ENCODE assay signal across 22 cellular contexts in the genomic region with DNA sequence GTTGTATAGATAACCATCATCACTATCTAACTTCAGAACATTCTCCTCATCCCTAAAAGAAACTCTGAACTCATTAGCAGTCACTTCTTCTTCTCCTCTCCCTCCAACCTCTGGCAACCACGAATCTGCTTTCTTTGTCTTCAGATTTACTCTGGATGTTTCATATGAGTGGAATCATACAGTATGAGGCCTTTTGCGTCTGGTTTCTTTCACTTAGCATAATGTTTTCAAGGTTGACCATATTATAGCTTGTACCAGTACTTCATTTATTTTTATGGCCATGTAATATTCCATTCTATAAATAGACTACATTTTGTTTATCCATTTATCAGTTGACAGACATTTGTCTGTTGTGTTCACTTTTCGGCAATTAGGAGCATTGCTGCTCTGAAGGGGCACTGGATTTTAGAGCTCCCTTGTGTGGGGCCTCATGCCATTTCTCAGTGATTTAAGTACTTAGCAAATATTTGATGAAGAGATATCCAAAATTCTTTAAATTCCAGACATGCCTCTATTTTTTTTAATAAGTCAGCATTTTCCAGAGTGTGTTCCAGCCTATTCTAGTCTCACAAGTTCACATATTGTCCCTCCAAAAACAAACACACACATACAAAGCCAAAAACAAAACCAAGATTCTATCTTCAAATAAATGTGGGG. TPM values are rescaled to one million over a fixed set of nuclear protein-coding genes. Genes with fewer than 3 reads are reported as not detected.
DNase-seq lines count a peak whose midpoint lies in the region; ATAC-seq, FAIRE-seq and TF ChIP-seq lines count a peak whose summit lies in the region.
"Had no signal": no experiment of that assay in that cellular context is flagged by ENCODE, and none has a peak within 500 bp of the region (broad histone marks: within the 10 kb centered on the region; RNA-seq: fewer than 3 reads in every experiment).

No MANE protein-coding gene starts in this region.

- no peak overlapping the region for H2BK20ac ChIP-seq in H9 (ENCODE audit: low read depth, low read length, poor library complexity, severe bottlenecking)

- no peak overlapping the region for H2BK15ac ChIP-seq in H9 (ENCODE audit: low read depth, low read length)

- H3K27ac ChIP-seq in ACC112 (ENCODE audit: low read depth, low read length), result no peak overlapping the region
- H3K27ac ChIP-seq in body of pancreas, result peak overlapping the region in 3 of 4 donors; percentile 0 to 53 (median 35)
- peak overlapping the region; percentile 7 for H3K27ac ChIP-seq in muscle layer of colon (ENCODE audit: low read depth, low read length)
- H3K27ac ChIP-seq in H9 (ENCODE audit: insufficient read length, low read depth, low read length), result no peak overlapping the region
- H3K27ac ChIP-seq: ovary, stomach had no signal

- no peaks in the 10 kb centered on the region for H3K23me2 ChIP-seq in H9 (ENCODE audit: insufficient read length, low read depth, low read length, poor library complexity, severe bottlenecking)

- no peak overlapping the region for H2BK12ac ChIP-seq in H9 (ENCODE audit: insufficient read length, low read depth, low read length)

- no peak overlapping the region for H3K4me3 Mint-ChIP-seq in H9
- no peak overlapping the region for H3K4me3 Mint-ChIP-seq in activated T-helper 2 cell treated with anti-CD3 and anti-CD28 coated beads, Interferon-gamma antibody, Interleukin-2, Interleukin-4, amounts not matched to agents 10 μg/mL and 5 μg/mL and 100 μg/mL, durations not matched to agents 14 hours and 24 hours and 36 hours (ENCODE audit: low read depth)
- H3K4me3 Mint-ChIP-seq: CD4-positive, CD25-positive, alpha-beta regulatory T cell; naive B cell; T-helper 1 cell treated with Interleukin-12 subunit alpha and Interleukin-12 subunit beta and Interleukin-4 antibody, amounts not matched to agents 30 μg/mL and 1 μg/mL, for 36 hours had no signal

- peaks cover 9% of the 10 kb centered on the region; the same call in 1 of the 2 replicates for H3K27me3 Mint-ChIP-seq in H9 (ENCODE audit: low read depth)
- H3K27me3 Mint-ChIP-seq in activated T-helper 2 cell treated with anti-CD3 and anti-CD28 coated beads, Interferon-gamma antibody, Interleukin-2, Interleukin-4, amounts not matched to agents 10 μg/mL and 5 μg/mL and 100 μg/mL, durations not matched to agents 14 hours and 24 hours and 36 hours (ENCODE audit: low read depth), result peaks cover 46% of the 10 kb centered on the region

- no peak overlapping the region for H3K14ac ChIP-seq in H9 (ENCODE audit: insufficient read depth, low read length)

- peaks cover under 1% of the 10 kb centered on the region in 2 experiments; a peak in 2 of 5 replicates for H3K9me3 Mint-ChIP-seq in H9
- no peaks in the 10 kb centered on the region for H3K9me3 Mint-ChIP-seq in activated T-helper 2 cell treated with anti-CD3 and anti-CD28 coated beads, Interferon-gamma antibody, Interleukin-2, Interleukin-4, amounts not matched to agents 10 μg/mL and 5 μg/mL and 100 μg/mL, durations not matched to agents 14 hours and 24 hours and 36 hours
- H3K9me3 Mint-ChIP-seq: T-helper 1 cell treated with Interleukin-12 subunit alpha and Interleukin-12 subunit beta and Interleukin-4 antibody, amounts not matched to agents 30 μg/mL and 1 μg/mL, for 36 hours had no signal

- H4K20me1 ChIP-seq in H9 (ENCODE audit: control insufficient read depth, insufficient read depth, insufficient read length), result no peaks in the 10 kb centered on the region

- H3K36me3 ChIP-seq in ACC112 (ENCODE audit: insufficient read depth, low read length), result no peaks in the 10 kb centered on the region
- H3K36me3 ChIP-seq in body of pancreas (replicated peaks in 1 of 2; ENCODE audit: insufficient read depth in 1 of 2, low read depth in 2 of 2), result no peaks in the 10 kb centered on the region
- no peaks in the 10 kb centered on the region for H3K36me3 ChIP-seq in muscle layer of colon (ENCODE audit: insufficient read depth, low read length)
- H3K36me3 ChIP-seq: ovary, stomach had no signal

- no peak overlapping the region for H3T11ph ChIP-seq in H9 (ENCODE audit: low read length)

- no peaks in the 10 kb centered on the region for H3K27me3 ChIP-seq in ACC112 (ENCODE audit: insufficient read depth, low read length)
- H3K27me3 ChIP-seq in body of pancreas, result no peaks in the 10 kb centered on the region
- H3K27me3 ChIP-seq in muscle layer of colon (ENCODE audit: control insufficient read depth in 1 of 2, insufficient read depth in 2 of 2, low read length in 2 of 2), result no peaks in the 10 kb centered on the region
- H3K27me3 ChIP-seq in H9 (ENCODE audit: insufficient read depth, low read length), result no peaks in the 10 kb centered on the region
- H3K27me3 ChIP-seq: ovary, stomach had no signal

- H2AK5ac ChIP-seq in H9 (ENCODE audit: insufficient read length, low read length), result no peak overlapping the region

- intact Hi-C loops in body of pancreas (cut with DNase I), result no loop called here
- intact Hi-C loops in activated T-helper 2 cell treated with anti-CD3 and anti-CD28 coated beads, Interferon-gamma antibody, Interleukin-2, Interleukin-4, amounts not matched to agents 10 μg/mL and 5 μg/mL and 100 μg/mL, durations not matched to agents 14 hours and 24 hours and 36 hours (cut with micrococcal nuclease), result no loop called here

- H3K4me2 ChIP-seq in H9 (ENCODE audit: insufficient read depth, insufficient read length, low read length), result no peak overlapping the region

- FAIRE-seq in frontal cortex (lab: Jason Lieb, UNC), result no peak

- H3K4me3 ChIP-seq in ACC112 (ENCODE audit: low read depth, low read length), result no peak overlapping the region
- no peak overlapping the region for H3K4me3 ChIP-seq in body of pancreas
- no peak overlapping the region for H3K4me3 ChIP-seq in muscle layer of colon (ENCODE audit: low read depth in 1 of 2, low read length in 2 of 2)
- H3K4me3 ChIP-seq: ovary, stomach had no signal

- H2BK120ac ChIP-seq in H9 (ENCODE audit: low read depth, low read length, poor library complexity, severe bottlenecking), result no peak overlapping the region

- H3K18ac ChIP-seq in H9 (ENCODE audit: insufficient read length, low read depth, low read length), result no peak overlapping the region

- H4K5ac ChIP-seq in H9 (ENCODE audit: insufficient read length, low read depth, low read length), result no peak overlapping the region

- no peak for ATAC-seq in body of pancreas
- ATAC-seq: esophagus mucosa, Right ventricle myocardium inferior had no signal

- no peak overlapping the region for H2BK5ac ChIP-seq in H9 (ENCODE audit: insufficient read length, low read length)

- no peak overlapping the region for H3K4ac ChIP-seq in H9 (ENCODE audit: low read depth, low read length)

- H2AFZ ChIP-seq in ACC112 (ENCODE audit: low read length, unreplicated experiment) (peak overlapping the region; percentile 21), H9 (ENCODE audit: low read length) (no peak overlapping the region)

- no peak overlapping the region for H4K91ac ChIP-seq in H9 (ENCODE audit: insufficient read length, low read depth, low read length)

- no peaks in the 10 kb centered on the region for H3K79me2 ChIP-seq in ACC112 (ENCODE audit: control insufficient read depth, insufficient read depth, low read length, unreplicated experiment)
- H3K79me2 ChIP-seq in H9 (ENCODE audit: insufficient read depth, low read length), result no peaks in the 10 kb centered on the region

- DNase-seq in HS-27A (ENCODE audit: low read depth) (peak; percentile 47), body of pancreas (no peak), H9 (no peak), SIG-M5 treated with dmso at 0.1 percent for 504 hours (lab: John Stamatoyannopoulos, UW; ENCODE audit: unreplicated experiment) (no peak), frontal cortex (ENCODE audit: low spot score in 2 of 2) (no peak)
- DNase-seq in activated T-helper 2 cell treated with anti-CD3 and anti-CD28 coated beads, Interferon-gamma antibody, Interleukin-2, Interleukin-4, amounts not matched to agents 10 μg/mL and 5 μg/mL and 100 μg/mL, durations not matched to agents 14 hours and 24 hours and 36 hours (ENCODE audit: low spot score), result no peak
- DNase-seq: activated gamma-delta T cell treated with Interleukin-2 at 50 U/mL for 16 hours; amniotic stem cell; CD4-positive, CD25-positive, alpha-beta regulatory T cell; central memory CD4-positive, alpha-beta T cell; DMS53; KG1; naive B cell; NCI-H1048; NCI-H1930; ovary; stomach had no signal

- H3K4me1 ChIP-seq in ACC112 (ENCODE audit: control insufficient read depth, insufficient read depth, low read length, unreplicated experiment) (peaks cover 25% of the 10 kb centered on the region), body of pancreas (peaks cover 18% of the 10 kb centered on the region), muscle layer of colon (ENCODE audit: insufficient read depth, low read length) (peaks cover 28% of the 10 kb centered on the region), H9 (ENCODE audit: insufficient read depth, low read length) (no peaks in the 10 kb centered on the region)

- WGBS in body of pancreas, 2 donors, result 61 to 66% methylated on average over 3 of the region's 3 CpGs
- WGBS in H9 (ENCODE audit: extremely low coverage, insufficient read length, low lambda C conversion rate), result no CpG with 5 or more reads among the region's 3 CpGs

- no peak for TF ChIP-seq CTCF in body of pancreas (IDR thresholded peaks at IDR 0.05)
- no peak for TF ChIP-seq CTCF in H9 (conservative IDR thresholded peaks at IDR 0.05)

- no peak overlapping the region for H4K8ac ChIP-seq in H9 (replicated peaks; ENCODE audit: insufficient read length, low read depth, low read length)

- H3K9me3 ChIP-seq in body of pancreas (no peaks in the 10 kb centered on the region), muscle layer of colon (ENCODE audit: low read length) (no peaks in the 10 kb centered on the region), H9 (ENCODE audit: control insufficient read depth, low read depth, low read length) (no peaks in the 10 kb centered on the region)
- H3K9me3 ChIP-seq: ovary, stomach had no signal

- no peak overlapping the region for H3K27ac Mint-ChIP-seq in H9
- no peak overlapping the region for H3K27ac Mint-ChIP-seq in activated T-helper 2 cell treated with anti-CD3 and anti-CD28 coated beads, Interferon-gamma antibody, Interleukin-2, Interleukin-4, amounts not matched to agents 10 μg/mL and 5 μg/mL and 100 μg/mL, durations not matched to agents 14 hours and 24 hours and 36 hours
- H3K27ac Mint-ChIP-seq: CD4-positive, CD25-positive, alpha-beta regulatory T cell; T-helper 1 cell treated with Interleukin-12 subunit alpha and Interleukin-12 subunit beta and Interleukin-4 antibody, amounts not matched to agents 30 μg/mL and 1 μg/mL, for 36 hours had no signal

- TF ChIP-seq POLR2A in body of pancreas (IDR thresholded peaks at IDR 0.05), result no peak

- H3K4me1 Mint-ChIP-seq in H9, result no peaks in the 10 kb centered on the region
- H3K4me1 Mint-ChIP-seq in activated T-helper 2 cell treated with anti-CD3 and anti-CD28 coated beads, Interferon-gamma antibody, Interleukin-2, Interleukin-4, amounts not matched to agents 10 μg/mL and 5 μg/mL and 100 μg/mL, durations not matched to agents 14 hours and 24 hours and 36 hours (ENCODE audit: low read depth), result peaks cover 14% of the 10 kb centered on the region
- H3K4me1 Mint-ChIP-seq: CD4-positive, CD25-positive, alpha-beta regulatory T cell had no signal

- H3K9ac ChIP-seq in muscle layer of colon (ENCODE audit: low read length), result no peak overlapping the region
- H3K9ac ChIP-seq in H9 (ENCODE audit: extremely low read depth, insufficient read length, low read length), result no peak overlapping the region

- H3K79me1 ChIP-seq in H9 (ENCODE audit: insufficient read depth, low read depth, low read length, poor library complexity, severe bottlenecking), result no peaks in the 10 kb centered on the region

- H3K36me3 Mint-ChIP-seq in H9 (ENCODE audit: insufficient read depth in 1 of 3, low read depth in 3 of 3), result peaks cover 0 to under 1% (median 0%) of the 10 kb centered on the region in 3 experiments; a peak in 1 of 7 replicates
- no peaks in the 10 kb centered on the region for H3K36me3 Mint-ChIP-seq in activated T-helper 2 cell treated with anti-CD3 and anti-CD28 coated beads, Interferon-gamma antibody, Interleukin-2, Interleukin-4, amounts not matched to agents 10 μg/mL and 5 μg/mL and 100 μg/mL, durations not matched to agents 14 hours and 24 hours and 36 hours (ENCODE audit: low read depth)
- H3K36me3 Mint-ChIP-seq: CD4-positive, CD25-positive, alpha-beta regulatory T cell; naive B cell had no signal

- H3K23ac ChIP-seq in H9 (ENCODE audit: insufficient read length, low read depth, low read length), result no peak overlapping the region

- H3K56ac ChIP-seq in H9 (ENCODE audit: insufficient read length, low read depth, low read length), result no peak overlapping the region

RNA-seq across cellular contexts. Expression of a gene that starts 22.5 kb away (rescaled TPM):
- total RNA-seq in body of pancreas (10 to 100 TPM; 11.5 to 18.7 TPM), H9 (2021) (8.7 and 9.2 TPM in 2 replicates), frontal cortex (9.4 TPM)
- total RNA-seq in activated T-helper 2 cell treated with anti-CD3 and anti-CD28 coated beads, Interferon-gamma antibody, Interleukin-2, Interleukin-4, amounts not matched to agents 10 μg/mL and 5 μg/mL and 100 μg/mL, durations not matched to agents 14 hours and 24 hours and 36 hours, result 26.5 and 26.8 TPM in 2 replicates

Comparison
In these comparisons a context has a peak if more than half of its experiments do, and no peak if none do; other contexts are left out.
1. H3K27ac ChIP-seq: peak in body of pancreas (3 of 4) and muscle layer of colon (single experiment); none in ACC112 (single experiment) and H9 (single experiment).